In genomic region chr3:188421151-188421821, GRCh38 we compare ENCODE assay signal across 7 cellular contexts.
A peak's percentile ranks its signal among the peaks of the same experiment; 100 is the strongest.
DNase-seq lines count a peak whose midpoint lies in the region; ATAC-seq, FAIRE-seq and TF ChIP-seq lines count a peak whose summit lies in the region.

No MANE protein-coding gene starts in this region.

- intact Hi-C loops in endothelial cell of umbilical vein (cut with micrococcal nuclease): no loop called here
- intact Hi-C loops in transverse colon (cut with DNase I; ENCODE audit: low total_unique reads): no loop called here
- intact Hi-C loops in HepG2 (cut with micrococcal nuclease; ENCODE audit: unreplicated experiment): no loop called here

- peaks cover 9% of the 10 kb centered on the region for H3K79me2 ChIP-seq in endothelial cell of umbilical vein (ENCODE audit: control insufficient read depth, insufficient read depth, low read length)
- H3K79me2 ChIP-seq in HepG2 (ENCODE audit: insufficient read depth, low read length): peaks cover 3% of the 10 kb centered on the region

- H2AFZ ChIP-seq in endothelial cell of umbilical vein (ENCODE audit: low read depth, low read length): no peak overlapping the region
- H2AFZ ChIP-seq in HepG2 (ENCODE audit: low read length): no peak overlapping the region

- no peak overlapping the region for H3K4me2 ChIP-seq in endothelial cell of umbilical vein (ENCODE audit: insufficient read depth, low read length)
- no peak overlapping the region for H3K4me2 ChIP-seq in HepG2 (ENCODE audit: low read depth, low read length)

- TF ChIP-seq CTCF in endothelial cell of umbilical vein (IDR thresholded peaks at IDR 0.05; ENCODE audit: extremely low read depth in 1 of 2, insufficient read depth in 1 of 2, low read depth in 1 of 2, low read length in 2 of 2) (no peak), transverse colon (IDR thresholded peaks at IDR 0.05) (no peak), BE2C (IDR thresholded peaks at IDR 0.05; ENCODE audit: low read depth, low read length) (no peak), HepG2 (CRISPR knock-in tag; IDR thresholded peaks at IDR 0.05) (no peak)

- 38 to 47% methylated on average over 2 of the region's 2 CpGs for WGBS in transverse colon (ENCODE audit: low coverage in 1 of 2), 2 donors
- 95% methylated on average over 2 of the region's 2 CpGs for WGBS in HepG2 (ENCODE audit: low lambda C conversion rate)

- H3K9me3 ChIP-seq in endothelial cell of umbilical vein (replicated peaks; ENCODE audit: control insufficient read depth, insufficient read depth, low read length) (no peaks in the 10 kb centered on the region), transverse colon (no peaks in the 10 kb centered on the region), BE2C (no peaks in the 10 kb centered on the region), HepG2 (ENCODE audit: low read length) (no peaks in the 10 kb centered on the region)

- dilution Hi-C loops in endothelial cell of umbilical vein (cut with MboI; ENCODE audit: extremely low pct_ligation_motif_present, low sequenced_read_pairs): no loop called here

- no peaks in the 10 kb centered on the region for H4K20me1 ChIP-seq in endothelial cell of umbilical vein (replicated peaks; ENCODE audit: control insufficient read depth, extremely low read depth, insufficient read depth, low read length)
- no peaks in the 10 kb centered on the region for H4K20me1 ChIP-seq in HepG2 (ENCODE audit: insufficient read depth, low read length)

- H3K36me3 ChIP-seq in endothelial cell of umbilical vein (ENCODE audit: control insufficient read depth in 2 of 2, extremely low read depth in 1 of 2, insufficient read depth in 2 of 2, low read length in 2 of 2): no peaks in the 10 kb centered on the region
- no peaks in the 10 kb centered on the region for H3K36me3 ChIP-seq in transverse colon
- H3K36me3 ChIP-seq in BE2C: no peaks in the 10 kb centered on the region
- no peaks in the 10 kb centered on the region; a peak in 1 of 5 replicates for H3K36me3 ChIP-seq in HepG2 (replicated peaks in 1 of 2; ENCODE audit: control insufficient read depth in 1 of 2, insufficient read depth in 2 of 2, low read length in 2 of 2)

- H3K9ac ChIP-seq in endothelial cell of umbilical vein (replicated peaks; ENCODE audit: extremely low read depth, insufficient read depth, low read length) (no peak overlapping the region), HepG2 (ENCODE audit: insufficient read depth, low read depth, low read length) (no peak overlapping the region)

- H3K4me3 ChIP-seq in endothelial cell of umbilical vein (replicated peaks in 1 of 3; ENCODE audit: insufficient read depth in 1 of 3, low read depth in 1 of 3, low read length in 3 of 3): no peak overlapping the region
- no peak overlapping the region for H3K4me3 ChIP-seq in transverse colon
- H3K4me3 ChIP-seq in BE2C (ENCODE audit: low read depth, low read length): no peak overlapping the region
- H3K4me3 ChIP-seq in HepG2 (replicated peaks in 1 of 3; ENCODE audit: insufficient read depth in 1 of 3, low read depth in 2 of 3, low read length in 3 of 3): no peak overlapping the region

- DNase-seq in endothelial cell of umbilical vein (ENCODE audit: low read depth, low spot score) (peak; percentile 47), transverse colon (no peak), BE2C (no peak), HepG2 (ENCODE audit: low spot score) (no peak), medulla oblongata (ENCODE audit: extremely low spot score) (no peak)

- TF ChIP-seq EP300 in transverse colon (IDR thresholded peaks at IDR 0.05; ENCODE audit: low read depth) (no peak), HepG2 (IDR thresholded peaks at IDR 0.05; ENCODE audit: low read depth in 2 of 2, low read length in 2 of 2) (no peak), HepG2 (CRISPR knock-in tag; IDR thresholded peaks at IDR 0.05; ENCODE audit: borderline replicate concordance) (no peak)

- POLR2A ChIA-PET in endothelial cell of umbilical vein (lab: Charles Lee) (no interaction called here), HepG2 (lab: Yijun Ruan, JAX) (no interaction called here)

- in situ Hi-C loops in transverse colon (cut with MboI; ENCODE audit: low pct_ligation_motif_present in 1 of 4, low pct_unique_long_range_greater_than_20kb in 1 of 4, low sequenced_read_pairs in 3 of 4): no loop called here
- in situ Hi-C loops in HepG2 (cut with HindIII; ENCODE audit: extremely low pct_ligation_motif_present, low pct_unique_long_range_greater_than_20kb): loop anchor here (25.0 kb wide), 1 partner anchor 684 kb away; the partner anchor contains the start of gene BCL6

- ATAC-seq in GM19463 (IDR thresholded peaks at IDR 0.05; ENCODE audit: unreplicated experiment) (peak; percentile 25), HG03457 (IDR thresholded peaks at IDR 0.05; ENCODE audit: unreplicated experiment) (peak; percentile 40), HepG2 (no peak)

- BruUV-seq in endothelial cell of umbilical vein (replicated peaks; lab: Mats Ljungman, UMichigan) (no TSS peak), HepG2 (replicated peaks; lab: Mats Ljungman, UMichigan) (no TSS peak)

- H3K4me1 ChIP-seq in endothelial cell of umbilical vein (ENCODE audit: control insufficient read depth, extremely low read depth, insufficient read depth, low read length) (peaks cover 11% of the 10 kb centered on the region), transverse colon (peaks cover 0 to 26% (median 12%) of the 10 kb centered on the region in 4 donors), BE2C (no peaks in the 10 kb centered on the region; the same call in 1 of the 2 replicates), HepG2 (ENCODE audit: insufficient read depth, low read length) (no peaks in the 10 kb centered on the region; the same call in 1 of the 2 replicates)

- peak; percentile 18 for FAIRE-seq in endothelial cell of umbilical vein (lab: Jason Lieb, UNC)
- no peak for FAIRE-seq in HepG2 (lab: Jason Lieb, UNC)

- no peaks in the 10 kb centered on the region for H3K27me3 ChIP-seq in endothelial cell of umbilical vein (ENCODE audit: control insufficient read depth in 2 of 2, insufficient read depth in 2 of 2, low read length in 2 of 2)
- H3K27me3 ChIP-seq in transverse colon: no peaks in the 10 kb centered on the region
- H3K27me3 ChIP-seq in BE2C: no peaks in the 10 kb centered on the region
- H3K27me3 ChIP-seq in HepG2 (ENCODE audit: control insufficient read depth in 1 of 2, insufficient read depth in 2 of 2, low read length in 2 of 2): no peaks in the 10 kb centered on the region

- TF ChIP-seq RAD21 in HepG2 (CRISPR knock-in tag; IDR thresholded peaks at IDR 0.05): no peak

- CTCF ChIA-PET in endothelial cell of umbilical vein (lab: Charles Lee) (interaction anchor here (0.8 to 1.3 kb wide), 3 partner anchors 10 to 681 kb away, joined by 3 to 5 read pairs (median 3); no protein-coding TSS in a partner anchor), HepG2 (lab: Yijun Ruan, JAX; ENCODE audit: low intra/inter-chr PET ratio, low total read pairs) (no interaction called here)

- H3K27ac ChIP-seq in endothelial cell of umbilical vein (ENCODE audit: insufficient read depth, low read depth, low read length) (no peak overlapping the region), transverse colon (peak overlapping the region; percentile 27 to 49 (median 37)), HepG2 (ENCODE audit: extremely low read length, insufficient read depth, low read length) (no peak overlapping the region)

- no peak for TF ChIP-seq POLR2A in endothelial cell of umbilical vein (IDR thresholded peaks at IDR 0.05; ENCODE audit: low read depth, low read length)
- no peak for TF ChIP-seq POLR2A in transverse colon (IDR thresholded peaks at IDR 0.05)
- TF ChIP-seq POLR2A in HepG2 (IDR thresholded peaks at IDR 0.05; ENCODE audit: insufficient read depth in 1 of 2, low read depth in 2 of 2, low read length in 2 of 2): no peak

- H3K9me1 ChIP-seq in endothelial cell of umbilical vein (replicated peaks; ENCODE audit: control insufficient read depth, extremely low read depth, insufficient read depth, low read length): no peaks in the 10 kb centered on the region

TF ChIP-seq in endothelial cell of umbilical vein, 7 proteins besides CTCF, POLR2A, EP300 and RAD21:
- TF ChIP-seq POLR2AphosphoS5 (IDR thresholded peaks at IDR 0.05; ENCODE audit: insufficient read depth, low read depth, low read length) (no peak), JUN (IDR thresholded peaks at IDR 0.05; ENCODE audit: borderline replicate concordance, insufficient read depth, insufficient read length, low read depth) (peak; percentile 42), FOS (IDR thresholded peaks at IDR 0.05; ENCODE audit: borderline replicate concordance, insufficient read depth, low read length) (peak; percentile 64), MYC (IDR thresholded peaks at IDR 0.05; ENCODE audit: low read depth, low read length) (no peak), EZH2 (IDR thresholded peaks at IDR 0.05; ENCODE audit: borderline replicate concordance, low read depth, low read length, severe bottlenecking) (no peak)
- TF ChIP-seq, protein P1, sequence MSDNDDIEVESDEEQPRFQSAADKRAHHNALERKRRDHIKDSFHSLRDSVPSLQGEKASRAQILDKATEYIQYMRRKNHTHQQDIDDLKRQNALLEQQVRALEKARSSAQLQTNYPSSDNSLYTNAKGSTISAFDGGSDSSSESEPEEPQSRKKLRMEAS (IDR thresholded peaks at IDR 0.05; ENCODE audit: insufficient read depth, insufficient read length): no peak

TF ChIP-seq in HepG2, 621 proteins besides CTCF, POLR2A, EP300 and RAD21 (continues in another document):
- TF ChIP-seq UBTF (CRISPR knock-in tag; IDR thresholded peaks at IDR 0.05): no peak

Comparison
In these comparisons a context has a peak if more than half of its experiments do, and no peak if none do; other contexts are left out.
1. H3K27ac ChIP-seq: peak in transverse colon (4 of 4); none in endothelial cell of umbilical vein (single experiment) and HepG2 (single experiment).